ENCODE assay signal across 27 cellular contexts in genomic region chr4:15668566-15669435, GRCh38. TPM values are rescaled to one million over a fixed set of nuclear protein-coding genes. Genes with fewer than 3 reads are reported as not detected.
DNase-seq lines count a peak whose midpoint lies in the region; ATAC-seq, FAIRE-seq and TF ChIP-seq lines count a peak whose summit lies in the region.
"Had no signal": no experiment of that assay in that cellular context is flagged by ENCODE, and none has a peak within 500 bp of the region (broad histone marks: within the 10 kb centered on the region; RNA-seq: fewer than 3 reads in every experiment).

No MANE protein-coding gene starts in this region.

- no peak overlapping the region for H3K4me2 ChIP-seq in GM12878 (ENCODE audit: control insufficient read depth, insufficient read depth)
- H3K4me2 ChIP-seq: A549 had no signal

- DNase-seq in HFFc6 = no peak
- DNase-seq in GM12878 (ENCODE audit: low read depth, low spot score) = no peak
- DNase-seq in medulla oblongata (ENCODE audit: extremely low spot score) = peak; percentile 10
- DNase-seq in COR-L47 (lab: John Stamatoyannopoulos, UW) = no peak
- no peak for DNase-seq in stimulated activated CD8-positive, alpha-beta memory T cell treated with anti-CD3 and anti-CD28 coated beads, Interleukin-4, amount 100 ng/mL, for 48 hours
- DNase-seq in anterior cingulate cortex (lab: John Stamatoyannopoulos, UW) = no peak
- DNase-seq: activated CD4-positive, CD25-positive, alpha-beta regulatory T cell; activated CD8-positive, alpha-beta T cell treated with anti-CD3 and anti-CD28 coated beads, Interleukin-2, amount 10 ng/mL, durations not matched to agents 7 days and 5 days; activated gamma-delta T cell treated with Interleukin-2 at 50 U/mL for 16 hours; activated T-cell treated with anti-CD3 and anti-CD28 coated beads, Interleukin-2, amount 50 U/mL, for 1 hour; dermis blood vessel endothelial cell; foreskin fibroblast; MG63; mucosa of descending colon; NCI-H146; NCI-H526 treated with DMSO at 0.1 percent for 48 hours; nephron progenitor cell; psoas muscle; small intestine; stimulated activated naive CD4-positive, alpha-beta T cell treated with Interleukin-2 at 50 U/mL for 16 hours had no signal

- H2AFZ ChIP-seq in GM12878 (ENCODE audit: control insufficient read depth, low read depth, low read length) = peak overlapping the region; percentile 62

- peak overlapping the region; percentile 30 for H3K27ac Mint-ChIP-seq in HFFc6
- H3K27ac Mint-ChIP-seq: activated CD8-positive, alpha-beta T cell treated with anti-CD3 and anti-CD28 coated beads, Interleukin-2, amount 10 ng/mL, durations not matched to agents 7 days and 5 days; nephron progenitor cell had no signal

- SMC1A ChIA-PET in GM12878 (lab: Charles Lee; ENCODE audit: uncharacterized antibody, unreplicated experiment) = interaction anchor here (0.7 to 0.8 kb wide), 2 partner anchors 10 to 15 kb away, joined by 3 read pairs; no protein-coding TSS in a partner anchor

- H3K9me3 ChIP-seq in GM12878 (replicated peaks; ENCODE audit: control insufficient read depth, insufficient read depth, low read length) = no peaks in the 10 kb centered on the region
- H3K9me3 ChIP-seq: A549, breast epithelium, MG63, mucosa of descending colon, psoas muscle, tibial nerve had no signal

- WGBS in GM12878 (ENCODE audit: insufficient coverage, insufficient replicate concordance, low lambda C conversion rate, missing lambda C conversion rate) = 33% methylated on average over 1 of the region's 1 CpG

- H3K79me2 ChIP-seq in GM12878 (ENCODE audit: control insufficient read depth, insufficient read depth, low read length) = peaks cover 8% of the 10 kb centered on the region

- no peak overlapping the region for H3K9ac ChIP-seq in GM12878 (ENCODE audit: control insufficient read depth, insufficient read depth, low read length)

- RAD21 ChIA-PET in GM12878 (lab: Charles Lee; ENCODE audit: unreplicated experiment) = no interaction called here

- H3K27ac ChIP-seq in GM12878 (ENCODE audit: control insufficient read depth, insufficient read depth) = no peak overlapping the region
- H3K27ac ChIP-seq: breast epithelium, psoas muscle, tibial nerve had no signal

- H3K4me1 ChIP-seq in GM12878 (ENCODE audit: control insufficient read depth, insufficient read depth, low read length) = no peaks in the 10 kb centered on the region
- H3K4me1 ChIP-seq: breast epithelium, psoas muscle, tibial nerve had no signal

- TF ChIP-seq CTCF in HFFc6 (IDR thresholded peaks at IDR 0.05) (no peak), GM12878 (IDR thresholded peaks at IDR 0.05 in 2 of 3, conservative IDR thresholded peaks at IDR 0.05 in 1 of 3; ENCODE audit: control insufficient read depth in 2 of 3, extremely low read depth in 1 of 3, insufficient read depth in 1 of 3, low read depth in 3 of 3, low read length in 3 of 3) (no peak)

- intact Hi-C loops in GM12878 (cut with micrococcal nuclease; ENCODE audit: unreplicated experiment) = no loop called here

- POLR2A ChIA-PET in GM12878 (lab: Charles Lee) = no interaction called here

- TF ChIP-seq POLR2A in GM12878 (IDR thresholded peaks at IDR 0.05; ENCODE audit: low read depth, low read length) = no peak

- no peaks in the 10 kb centered on the region for H4K20me1 ChIP-seq in GM12878 (ENCODE audit: control insufficient read depth, insufficient read depth)

- no peak overlapping the region for H3K4me3 ChIP-seq in GM12878
- H3K4me3 ChIP-seq: A549, breast epithelium, MG63, mucosa of descending colon, psoas muscle, tibial nerve had no signal

- H3K27me3 ChIP-seq in GM12878 (replicated peaks in 1 of 2; ENCODE audit: control insufficient read depth in 2 of 2, insufficient read depth in 2 of 2, low read length in 1 of 2) = no peaks in the 10 kb centered on the region
- H3K27me3 ChIP-seq: breast epithelium, MG63, tibial nerve had no signal

- H3K4me1 Mint-ChIP-seq in HFFc6 (ENCODE audit: low read depth) = peaks cover 26% of the 10 kb centered on the region
- H3K4me1 Mint-ChIP-seq: IgD-negative memory B cell, nephron progenitor cell had no signal

- in situ Hi-C loops in GM12878 (cut with MboI) = no loop called here

- H3K36me3 Mint-ChIP-seq in HFFc6 (ENCODE audit: low read depth) = peaks cover 43% of the 10 kb centered on the region
- H3K36me3 Mint-ChIP-seq: IgD-negative memory B cell had no signal

- no peaks in the 10 kb centered on the region; the same call in 1 of the 2 replicates for H3K27me3 Mint-ChIP-seq in HFFc6 (ENCODE audit: insufficient read depth)
- H3K27me3 Mint-ChIP-seq: IgD-negative memory B cell had no signal

- no peak for TF ChIP-seq EP300 in GM12878 (IDR thresholded peaks at IDR 0.05; ENCODE audit: borderline replicate concordance in 1 of 2, control insufficient read depth in 1 of 2, low read depth in 2 of 2, low read length in 2 of 2)

- TF ChIP-seq RAD21 in GM12878 (IDR thresholded peaks at IDR 0.05; ENCODE audit: insufficient read depth, low read depth, low read length) = no peak

- FAIRE-seq in A204.1 (lab: Jason Lieb, UNC) (peak; percentile 60), GM12878 (lab: Jason Lieb, UNC) (peak; percentile 54)
- FAIRE-seq: A549, H54 had no signal

- peaks cover 0 to 4% of the 10 kb centered on the region in 2 experiments; a peak in 3 of 4 replicates for H3K36me3 ChIP-seq in GM12878 (ENCODE audit: control insufficient read depth in 2 of 2, insufficient read depth in 2 of 2, low read length in 1 of 2)
- H3K36me3 ChIP-seq: breast epithelium, tibial nerve had no signal

- peak; percentile 42 for ATAC-seq in GM12878
- no peak for ATAC-seq in GM21723 (IDR thresholded peaks at IDR 0.05; ENCODE audit: unreplicated experiment)
- ATAC-seq: A549; activated CD8-positive, alpha-beta T cell treated with anti-CD3 and anti-CD28 coated beads, Interleukin-2, amount 10 ng/mL, durations not matched to agents 7 days and 5 days; mucosa of descending colon; psoas muscle had no signal

- no TSS peak for BruUV-seq in GM12878 (replicated peaks; lab: Mats Ljungman, UMichigan)

- H3K9me3 Mint-ChIP-seq in HFFc6 = no peaks in the 10 kb centered on the region
- H3K9me3 Mint-ChIP-seq: IgD-negative memory B cell, nephron progenitor cell had no signal

- no peak overlapping the region for H3K4me3 Mint-ChIP-seq in HFFc6
- H3K4me3 Mint-ChIP-seq: activated CD8-positive, alpha-beta T cell treated with anti-CD3 and anti-CD28 coated beads, Interleukin-2, amount 10 ng/mL, durations not matched to agents 7 days and 5 days; IgD-negative memory B cell; nephron progenitor cell had no signal

- CTCF ChIA-PET in GM12878 (lab: Yijun Ruan, JAX) = interaction anchor here (0.6 to 1.3 kb wide), 2 partner anchors 189 to 1028 kb away, joined by 3 to 4 read pairs; no protein-coding TSS in a partner anchor

RNA-seq across cellular contexts. Expression of gene FAM200B, which starts 12.8 kb away (rescaled TPM):
- 10 to 100 TPM; 26.0 to 36.2 (median 34.3) TPM for total RNA-seq in HFFc6 (2021; fragmentation: NEBNext Ultra II Directional; extraction: Animal tissue kit (Norgen Biotek cat#: 25700))
- total RNA-seq in GM12878 (2013; cell fraction: nucleolus; rRNA removed) = 17.9 and 19.0 TPM in 2 replicates
- 13.8 and 19.7 TPM in 2 replicates for total RNA-seq in GM12878 (2014; rRNA removed)
- 21.2 and 26.6 TPM in 2 replicates for total RNA-seq in GM12878 (2014; rRNA removed; fragmentation: Illumina TruSeq; extraction: Trizol)
- total RNA-seq in GM12878 (2021) = 14.9 and 15.9 TPM in 2 replicates
- 12.7 TPM for polyA plus RNA-seq in GM12878 (2011; ENCODE audit: low read depth)
- polyA plus RNA-seq in GM12878 (2011; rRNA removed) = 14.2 and 20.3 TPM in 2 replicates
- polyA plus RNA-seq in GM12878 (2011; cell fraction: cytosol; rRNA removed) = 6.2 and 8.0 TPM in 2 replicates
- polyA plus RNA-seq in GM12878 (2011; cell fraction: nucleus; rRNA removed) = 15.3 and 20.2 TPM in 2 replicates
- polyA plus RNA-seq in GM12878 (2012) = 18.3 and 23.1 TPM in 2 replicates
- polyA plus RNA-seq in GM12878 (2014; fragmentation: Illumina TruSeq; extraction: Trizol) = 36.4 and 37.1 TPM in 2 replicates
- 10 to 100 TPM; 24.4 to 27.0 TPM for polyA plus RNA-seq in GM12878 (2014; fragmentation: Nextera tagmentation; extraction: Ambion mirVana)
- 20.1 and 22.1 TPM in 2 replicates for polyA plus RNA-seq in GM12878 (2014; rRNA removed)
- 10 to 100 TPM; 42.2 to 48.5 TPM for polyA plus RNA-seq in GM12878 (2016; fragmentation: Nextera tagmentation; extraction: Ambion mirVana)
- polyA minus RNA-seq in GM12878 (2011; rRNA and poly(A)+ RNA removed) = 4.0 and 8.6 TPM in 2 replicates
- 3.6 and 5.2 TPM in 2 replicates for polyA minus RNA-seq in GM12878 (2011; cell fraction: cytosol; rRNA and poly(A)+ RNA removed)
- polyA minus RNA-seq in GM12878 (2011; cell fraction: nucleus; rRNA and poly(A)+ RNA removed) = 10.8 and 16.6 TPM in 2 replicates

RNA-seq across cellular contexts. Expression of gene FBXL5, which starts 13.6 kb away (rescaled TPM):
- 10 to 100 TPM; 35.8 to 40.5 (median 37.2) TPM for total RNA-seq in HFFc6 (2021; fragmentation: NEBNext Ultra II Directional; extraction: Animal tissue kit (Norgen Biotek cat#: 25700))
- 85.8 and 87.6 TPM in 2 replicates for total RNA-seq in GM12878 (2013; cell fraction: nucleolus; rRNA removed)
- total RNA-seq in GM12878 (2014; rRNA removed) (39.5 and 42.5 TPM in 2 replicates), GM12878 (2014; rRNA removed; fragmentation: Illumina TruSeq; extraction: Trizol) (34.7 and 36.7 TPM in 2 replicates), GM12878 (2021) (30.7 and 31.9 TPM in 2 replicates)
- 16.1 TPM for polyA plus RNA-seq in GM12878 (2011; ENCODE audit: low read depth)
- polyA plus RNA-seq in GM12878 (2011; rRNA removed) (46.2 and 69.1 TPM in 2 replicates), GM12878 (2014; fragmentation: Illumina TruSeq; extraction: Trizol) (25.1 and 36.0 TPM in 2 replicates), GM12878 (2014; fragmentation: Nextera tagmentation; extraction: Ambion mirVana) (10 to 100 TPM; 10.1 to 12.3 TPM), GM12878 (2014; rRNA removed) (23.8 and 32.3 TPM in 2 replicates), GM12878 (2016; fragmentation: Nextera tagmentation; extraction: Ambion mirVana) (10 to 100 TPM; 42.2 to 44.5 TPM)
- 16.0 and 16.8 TPM in 2 replicates for polyA plus RNA-seq in GM12878 (2011; cell fraction: cytosol; rRNA removed)
- 25.3 and 25.8 TPM in 2 replicates for polyA plus RNA-seq in GM12878 (2011; cell fraction: nucleus; rRNA removed)
- 19.4 and 23.9 TPM in 2 replicates for polyA plus RNA-seq in GM12878 (2012)
- 42.7 and 60.0 TPM in 2 replicates for polyA minus RNA-seq in GM12878 (2011; rRNA and poly(A)+ RNA removed)
- polyA minus RNA-seq in GM12878 (2011; cell fraction: cytosol; rRNA and poly(A)+ RNA removed) = 17.5 and 18.0 TPM in 2 replicates
- 54.8 and 81.6 TPM in 2 replicates for polyA minus RNA-seq in GM12878 (2011; cell fraction: nucleus; rRNA and poly(A)+ RNA removed)

RNA-seq across cellular contexts. Expression of gene BST1, which starts 34.1 kb away (rescaled TPM):
- 1 to 10 TPM; 2.4 to 4.2 (median 2.8) TPM for total RNA-seq in HFFc6 (2021; fragmentation: NEBNext Ultra II Directional; extraction: Animal tissue kit (Norgen Biotek cat#: 25700))
- not detected in 2 replicates for total RNA-seq in GM12878 (2013; cell fraction: nucleolus; rRNA removed)
- total RNA-seq in GM12878 (2014; rRNA removed) (0.11 TPM in 1 of 2 replicates, not detected in the other), GM12878 (2014; rRNA removed; fragmentation: Illumina TruSeq; extraction: Trizol) (0.31 TPM in 1 of 2 replicates, not detected in the other), GM12878 (2021) (0.31 and 0.32 TPM in 2 replicates)
- not detected for polyA plus RNA-seq in GM12878 (2011; ENCODE audit: low read depth)
- polyA plus RNA-seq in GM12878 (2011; rRNA removed) (0.04 TPM in 1 of 2 replicates, not detected in the other), GM12878 (2014; fragmentation: Illumina TruSeq; extraction: Trizol) (0.25 TPM in 1 of 2 replicates, not detected in the other), GM12878 (2014; fragmentation: Nextera tagmentation; extraction: Ambion mirVana) (under 1 TPM; 0.09 to 0.10 TPM), GM12878 (2014; rRNA removed) (0.08 TPM in 1 of 2 replicates, not detected in the other), GM12878 (2016; fragmentation: Nextera tagmentation; extraction: Ambion mirVana) (under 1 TPM; 0.11 to 0.42 TPM)
- 0.03 and 0.07 TPM in 2 replicates for polyA plus RNA-seq in GM12878 (2011; cell fraction: cytosol; rRNA removed)
- polyA plus RNA-seq in GM12878 (2011; cell fraction: nucleus; rRNA removed) = not detected in 2 replicates
- 0.07 TPM in 1 of 2 replicates, not detected in the other for polyA plus RNA-seq in GM12878 (2012)
- polyA minus RNA-seq in GM12878 (2011; rRNA and poly(A)+ RNA removed) = not detected in 2 replicates
- polyA minus RNA-seq in GM12878 (2011; cell fraction: cytosol; rRNA and poly(A)+ RNA removed) = not detected in 2 replicates
- polyA minus RNA-seq in GM12878 (2011; cell fraction: nucleus; rRNA and poly(A)+ RNA removed) = not detected in 2 replicates
